Comparison of ENCODE assay signal across 1 cellular context in genomic region chr9:120829650-120830049, GRCh38.
TF ChIP-seq lines count a peak whose summit lies in the region.

No MANE protein-coding gene starts in this region.

TF ChIP-seq in IMR-90, 13 proteins besides CTCF, POLR2A, EP300 and RAD21:
- TF ChIP-seq SMC3 (IDR thresholded peaks at IDR 0.05; ENCODE audit: low read depth, low read length) (no peak), MXI1 (IDR thresholded peaks at IDR 0.05; ENCODE audit: borderline replicate concordance, low read depth, low read length) (no peak)
